1 cellular context compared by ENCODE assay signal in the genomic region with DNA sequence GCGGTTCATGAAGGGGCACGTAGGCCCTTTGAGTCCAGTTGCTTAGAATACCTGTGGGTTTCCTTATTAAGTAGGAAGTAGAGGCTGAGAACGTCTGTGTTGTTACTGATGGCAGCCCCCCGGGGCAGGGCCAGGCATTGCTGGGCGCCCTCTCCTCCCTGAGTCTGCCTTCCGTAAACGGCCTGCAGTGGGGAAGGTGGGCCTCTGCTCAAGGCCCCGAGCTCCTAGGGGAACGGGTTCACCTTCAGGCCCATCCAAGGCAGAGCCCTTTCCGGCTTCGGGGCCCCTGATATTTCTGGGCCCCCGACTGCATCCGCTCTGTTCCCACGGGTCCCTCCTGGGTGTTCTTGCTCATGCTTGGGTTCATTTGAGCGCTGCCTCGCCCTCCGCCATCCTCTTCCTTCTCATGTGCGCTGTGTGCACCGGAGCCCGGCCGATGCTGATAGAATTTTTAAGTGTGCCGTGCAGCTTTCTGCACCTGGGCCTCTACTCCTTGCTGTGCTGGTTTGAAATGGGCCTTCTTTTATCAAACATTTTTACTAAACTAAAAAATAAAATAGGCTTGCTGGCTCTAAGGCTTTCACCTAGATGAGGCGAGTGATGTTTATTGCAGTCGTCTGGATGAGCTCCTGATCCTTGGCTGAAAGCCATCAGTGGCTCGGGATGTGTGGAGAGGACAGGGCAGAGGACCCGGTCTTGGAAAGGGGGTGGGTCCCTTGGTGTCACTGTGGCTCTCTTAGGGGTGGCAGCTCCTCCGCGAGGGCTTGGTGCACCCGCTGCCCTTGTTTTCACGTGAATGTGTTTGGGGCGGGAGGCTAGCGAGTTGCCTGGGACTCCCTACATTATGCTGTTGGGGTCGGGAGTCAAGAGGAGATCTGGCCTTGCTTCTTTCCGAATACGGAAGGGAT.
TF ChIP-seq lines count a peak whose summit lies in the region.

No MANE protein-coding gene starts in this region.

TF ChIP-seq in A549, 52 proteins besides CTCF, POLR2A, EP300 and RAD21 (continued from another document):
- TF ChIP-seq, protein P1, sequence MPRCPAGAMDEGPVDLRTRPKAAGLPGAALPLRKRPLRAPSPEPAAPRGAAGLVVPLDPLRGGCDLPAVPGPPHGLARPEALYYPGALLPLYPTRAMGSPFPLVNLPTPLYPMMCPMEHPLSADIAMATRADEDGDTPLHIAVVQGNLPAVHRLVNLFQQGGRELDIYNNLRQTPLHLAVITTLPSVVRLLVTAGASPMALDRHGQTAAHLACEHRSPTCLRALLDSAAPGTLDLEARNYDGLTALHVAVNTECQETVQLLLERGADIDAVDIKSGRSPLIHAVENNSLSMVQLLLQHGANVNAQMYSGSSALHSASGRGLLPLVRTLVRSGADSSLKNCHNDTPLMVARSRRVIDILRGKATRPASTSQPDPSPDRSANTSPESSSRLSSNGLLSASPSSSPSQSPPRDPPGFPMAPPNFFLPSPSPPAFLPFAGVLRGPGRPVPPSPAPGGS (IDR thresholded peaks at IDR 0.05) = no peak
- TF ChIP-seq ZC3H11A (IDR thresholded peaks at IDR 0.05) = no peak
- no peak for TF ChIP-seq NFE2L2 (conservative IDR thresholded peaks at IDR 0.05; ENCODE audit: low read length)
- no peak for TF ChIP-seq CEBPB (IDR thresholded peaks at IDR 0.05)
- no peak for TF ChIP-seq FOSB (CRISPR knock-in tag; IDR thresholded peaks at IDR 0.05)
